Comparison of ENCODE assay signal across 1 cellular context in genomic region chr19:49107625-49108459, GRCh38.
TF ChIP-seq lines count a peak whose summit lies in the region.

No MANE protein-coding gene starts in this region.

TF ChIP-seq in IMR-90, 13 proteins besides CTCF, POLR2A, EP300 and RAD21:
- TF ChIP-seq FOS (IDR thresholded peaks at IDR 0.05; ENCODE audit: low read depth, low read length) (no peak), ELK1 (IDR thresholded peaks at IDR 0.05; ENCODE audit: borderline replicate concordance, low read depth, low read length) (no peak), RFX5 (IDR thresholded peaks at IDR 0.05; ENCODE audit: low read depth, low read length) (no peak), CHD1 (IDR thresholded peaks at IDR 0.05; ENCODE audit: low read depth, low read length) (no peak), RCOR1 (IDR thresholded peaks at IDR 0.05; ENCODE audit: insufficient replicate concordance, low read length) (no peak), SMC3 (IDR thresholded peaks at IDR 0.05; ENCODE audit: low read depth, low read length) (no peak), MXI1 (IDR thresholded peaks at IDR 0.05; ENCODE audit: borderline replicate concordance, low read depth, low read length) (no peak), MAZ (IDR thresholded peaks at IDR 0.05; ENCODE audit: borderline replicate concordance, low read depth, low read length) (no peak), BHLHE40 (IDR thresholded peaks at IDR 0.05; ENCODE audit: low read depth, low read length) (no peak), USF2 (IDR thresholded peaks at IDR 0.05; ENCODE audit: low read depth, low read length) (no peak), CEBPB (IDR thresholded peaks at IDR 0.05; ENCODE audit: low read depth, low read length) (no peak), MAFK (IDR thresholded peaks at IDR 0.05; ENCODE audit: low read depth, low read length) (no peak), NFE2L2 (IDR thresholded peaks at IDR 0.05; ENCODE audit: low read depth, low read length) (no peak)
